In genomic region chr4:153248641-153249198, GRCh38 we compare ENCODE assay signal across 8 cellular contexts. TPM values are rescaled to one million over a fixed set of nuclear protein-coding genes. Genes with fewer than 3 reads are reported as not detected.
DNase-seq lines count a peak whose midpoint lies in the region; ATAC-seq, FAIRE-seq and TF ChIP-seq lines count a peak whose summit lies in the region.

No MANE protein-coding gene starts in this region.

- H3K4me1 Mint-ChIP-seq in CD4-positive, CD25-positive, alpha-beta regulatory T cell = peaks cover 8 to 28% (median 13%) of the 10 kb centered on the region in 4 donors
- H3K4me1 Mint-ChIP-seq in neural crest cell = peaks cover 58% of the 10 kb centered on the region

- CTCF ChIA-PET in OCI-LY7 (lab: Charles Lee; ENCODE audit: unreplicated experiment) (no interaction called here), endothelial cell of umbilical vein (lab: Charles Lee) (interaction anchor here (0.7 to 2.4 kb wide), 7 partner anchors 9 to 326 kb away, joined by 3 to 8 read pairs (median 5); no protein-coding TSS in a partner anchor)

- peak overlapping the region; percentile 69 for H3K9ac ChIP-seq in endothelial cell of umbilical vein (replicated peaks; ENCODE audit: extremely low read depth, insufficient read depth, low read length)

- intact Hi-C loops in OCI-LY7 (cut with micrococcal nuclease; ENCODE audit: unreplicated experiment) = loop anchor here (10.0 kb wide), 1 partner anchor 396 kb away; no protein-coding TSS in a partner anchor
- intact Hi-C loops in endothelial cell of umbilical vein (cut with micrococcal nuclease) = loop anchor here (1.0 kb wide), 2 partner anchors 26 to 105 kb away; no protein-coding TSS in a partner anchor

- no peaks in the 10 kb centered on the region for H3K27me3 Mint-ChIP-seq in CD4-positive, CD25-positive, alpha-beta regulatory T cell
- H3K27me3 Mint-ChIP-seq in neural crest cell (ENCODE audit: low read depth) = no peaks in the 10 kb centered on the region

- peak overlapping the region; percentile 85 to 93 (median 92) for H3K27ac Mint-ChIP-seq in CD4-positive, CD25-positive, alpha-beta regulatory T cell
- H3K27ac Mint-ChIP-seq in neural crest cell (ENCODE audit: unreplicated experiment) = peak overlapping the region; percentile 66

- no peaks in the 10 kb centered on the region for H3K9me1 ChIP-seq in endothelial cell of umbilical vein (replicated peaks; ENCODE audit: control insufficient read depth, extremely low read depth, insufficient read depth, low read length)

- no peaks in the 10 kb centered on the region for H3K36me3 ChIP-seq in CD4-positive, CD25-positive, alpha-beta regulatory T cell (ENCODE audit: control insufficient read depth, insufficient read depth, low read length)
- no peaks in the 10 kb centered on the region for H3K36me3 ChIP-seq in OCI-LY7 (ENCODE audit: insufficient read depth, low read length)
- no peaks in the 10 kb centered on the region for H3K36me3 ChIP-seq in endothelial cell of umbilical vein (ENCODE audit: control insufficient read depth in 2 of 2, extremely low read depth in 1 of 2, insufficient read depth in 2 of 2, low read length in 2 of 2)

- H3K4me2 ChIP-seq in OCI-LY7 (ENCODE audit: low read length) (peak overlapping the region; percentile 70), endothelial cell of umbilical vein (ENCODE audit: insufficient read depth, low read length) (peak overlapping the region; percentile 89)

- peaks cover 12% of the 10 kb centered on the region for H3K4me1 ChIP-seq in CD4-positive, CD25-positive, alpha-beta regulatory T cell (ENCODE audit: control insufficient read depth, insufficient read depth, low read length, poor library complexity, severe bottlenecking)
- H3K4me1 ChIP-seq in OCI-LY7 (ENCODE audit: insufficient read depth, low read length, poor library complexity, severe bottlenecking) (peaks cover 12% of the 10 kb centered on the region), endothelial cell of umbilical vein (ENCODE audit: control insufficient read depth, extremely low read depth, insufficient read depth, low read length) (peaks cover 9% of the 10 kb centered on the region)

- H3K27me3 ChIP-seq in CD4-positive, CD25-positive, alpha-beta regulatory T cell (ENCODE audit: control insufficient read depth, insufficient read depth, low read length) = no peaks in the 10 kb centered on the region
- no peaks in the 10 kb centered on the region for H3K27me3 ChIP-seq in endothelial cell of umbilical vein (ENCODE audit: control insufficient read depth in 2 of 2, insufficient read depth in 2 of 2, low read length in 2 of 2)

- H3K9me3 ChIP-seq in CD4-positive, CD25-positive, alpha-beta regulatory T cell (ENCODE audit: control insufficient read depth in 2 of 2, low read length in 2 of 2) = no peaks in the 10 kb centered on the region
- H3K9me3 ChIP-seq in OCI-LY7 (ENCODE audit: low read length) = no peaks in the 10 kb centered on the region
- no peaks in the 10 kb centered on the region for H3K9me3 ChIP-seq in endothelial cell of umbilical vein (replicated peaks; ENCODE audit: control insufficient read depth, insufficient read depth, low read length)

- no TSS peak for BruUV-seq in OCI-LY7 (replicated peaks; lab: Mats Ljungman, UMichigan)
- TSS peak; percentile 40 for BruUV-seq in endothelial cell of umbilical vein (replicated peaks; lab: Mats Ljungman, UMichigan)

- TF ChIP-seq POLR2A in endothelial cell of umbilical vein (IDR thresholded peaks at IDR 0.05; ENCODE audit: low read depth, low read length) = no peak

- FAIRE-seq in endothelial cell of umbilical vein (lab: Jason Lieb, UNC) = peak; percentile 28

- H3K4me3 ChIP-seq in CD4-positive, CD25-positive, alpha-beta regulatory T cell (ENCODE audit: low read depth, low read length) = peak overlapping the region; percentile 74
- peak overlapping the region; percentile 45 for H3K4me3 ChIP-seq in HFF-Myc (replicated peaks; ENCODE audit: low read depth, low read length)
- peak overlapping the region; percentile 68 for H3K4me3 ChIP-seq in OCI-LY7 (ENCODE audit: low read depth, low read length, poor library complexity, severe bottlenecking)
- H3K4me3 ChIP-seq in endothelial cell of umbilical vein (replicated peaks in 1 of 3; ENCODE audit: insufficient read depth in 1 of 3, low read depth in 1 of 3, low read length in 3 of 3) = peak overlapping the region; percentile 55 to 68 (median 60)

- H3K79me2 ChIP-seq in OCI-LY7 (ENCODE audit: insufficient read depth, low read depth, low read length) (no peaks in the 10 kb centered on the region), endothelial cell of umbilical vein (ENCODE audit: control insufficient read depth, insufficient read depth, low read length) (no peaks in the 10 kb centered on the region)

- H3K9me3 Mint-ChIP-seq in CD4-positive, CD25-positive, alpha-beta regulatory T cell = no peaks in the 10 kb centered on the region
- no peaks in the 10 kb centered on the region for H3K9me3 Mint-ChIP-seq in neural crest cell

- H3K4me3 Mint-ChIP-seq in CD4-positive, CD25-positive, alpha-beta regulatory T cell = peak overlapping the region; percentile 85 to 95 (median 94)
- H3K4me3 Mint-ChIP-seq in neural crest cell = peak overlapping the region; percentile 87

- H3K36me3 Mint-ChIP-seq in CD4-positive, CD25-positive, alpha-beta regulatory T cell = no peaks in the 10 kb centered on the region
- peaks cover 4% of the 10 kb centered on the region for H3K36me3 Mint-ChIP-seq in neural crest cell (ENCODE audit: low read depth)

- no peak for TF ChIP-seq CTCF in HFF-Myc (IDR thresholded peaks at IDR 0.05; ENCODE audit: low read depth, low read length, missing control alignments)
- TF ChIP-seq CTCF in OCI-LY7 (conservative IDR thresholded peaks at IDR 0.05; ENCODE audit: low read length) = peak; percentile 15; the same call in 1 of the 2 replicates
- TF ChIP-seq CTCF in endothelial cell of umbilical vein (IDR thresholded peaks at IDR 0.05; ENCODE audit: extremely low read depth in 1 of 2, insufficient read depth in 1 of 2, low read depth in 1 of 2, low read length in 2 of 2) = no peak
- no peak for TF ChIP-seq CTCF in neural crest cell (conservative IDR thresholded peaks at IDR 0.05)

- peak in 1 of 2 donors; percentile 11 for ATAC-seq in CD4-positive, CD25-positive, alpha-beta regulatory T cell (ENCODE audit: low read depth in 2 of 2)
- no peak for ATAC-seq in HG02571 (IDR thresholded peaks at IDR 0.05; ENCODE audit: unreplicated experiment)

- peak overlapping the region; percentile 90 for H2AFZ ChIP-seq in OCI-LY7 (ENCODE audit: low read length)
- H2AFZ ChIP-seq in endothelial cell of umbilical vein (ENCODE audit: low read depth, low read length) = peak overlapping the region; percentile 85

- H3K9me2 ChIP-seq in OCI-LY7 (ENCODE audit: insufficient read depth, low read length) = no peaks in the 10 kb centered on the region

- dilution Hi-C loops in endothelial cell of umbilical vein (cut with MboI; ENCODE audit: extremely low pct_ligation_motif_present, low sequenced_read_pairs) = no loop called here

- no peak for DNase-seq in CD4-positive, CD25-positive, alpha-beta regulatory T cell
- DNase-seq in HFF-Myc (ENCODE audit: extremely low read depth, low read depth) (no peak), OCI-LY7 (ENCODE audit: low spot score) (no peak), endothelial cell of umbilical vein (ENCODE audit: low read depth, low spot score) (no peak), neural crest cell (ENCODE audit: low read depth, low spot score) (no peak), NCI-H524 treated with DMSO at 0.1 percent for 48 hours (lab: John Stamatoyannopoulos, UW) (no peak), NCI-H1694 treated with DMSO at 0.1 percent for 48 hours (lab: John Stamatoyannopoulos, UW) (no peak)

- peak overlapping the region; percentile 75 for H3K27ac ChIP-seq in CD4-positive, CD25-positive, alpha-beta regulatory T cell (ENCODE audit: insufficient read depth, low read length, poor library complexity, severe bottlenecking)
- H3K27ac ChIP-seq in OCI-LY7 (ENCODE audit: low read depth, low read length, poor library complexity, severe bottlenecking) (no peak overlapping the region), endothelial cell of umbilical vein (ENCODE audit: insufficient read depth, low read depth, low read length) (peak overlapping the region; percentile 12)

- POLR2A ChIA-PET in OCI-LY7 (lab: Charles Lee) (interaction anchor here (0.5 to 0.9 kb wide), 3 partner anchors 34 to 1258 kb away, joined by 3 read pairs; no protein-coding TSS in a partner anchor), endothelial cell of umbilical vein (lab: Charles Lee) (no interaction called here)

- no peaks in the 10 kb centered on the region for H4K20me1 ChIP-seq in OCI-LY7 (ENCODE audit: insufficient read depth, low read length)
- H4K20me1 ChIP-seq in endothelial cell of umbilical vein (replicated peaks; ENCODE audit: control insufficient read depth, extremely low read depth, insufficient read depth, low read length) = no peaks in the 10 kb centered on the region

TF ChIP-seq in endothelial cell of umbilical vein, 7 proteins besides CTCF, POLR2A, EP300 and RAD21 (continues in another document):
- TF ChIP-seq GATA2 (IDR thresholded peaks at IDR 0.05; ENCODE audit: insufficient read depth, insufficient read length, low read depth, low read length) (no peak), FOS (IDR thresholded peaks at IDR 0.05; ENCODE audit: borderline replicate concordance, insufficient read depth, low read length) (no peak), MYC (IDR thresholded peaks at IDR 0.05; ENCODE audit: low read depth, low read length) (no peak), POLR2AphosphoS5 (IDR thresholded peaks at IDR 0.05; ENCODE audit: insufficient read depth, low read depth, low read length) (no peak), EZH2 (IDR thresholded peaks at IDR 0.05; ENCODE audit: borderline replicate concordance, low read depth, low read length, severe bottlenecking) (no peak)
- TF ChIP-seq, protein P1, sequence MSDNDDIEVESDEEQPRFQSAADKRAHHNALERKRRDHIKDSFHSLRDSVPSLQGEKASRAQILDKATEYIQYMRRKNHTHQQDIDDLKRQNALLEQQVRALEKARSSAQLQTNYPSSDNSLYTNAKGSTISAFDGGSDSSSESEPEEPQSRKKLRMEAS (IDR thresholded peaks at IDR 0.05; ENCODE audit: insufficient read depth, insufficient read length) = no peak

RNA-seq across cellular contexts. Expression of gene TRIM2, which starts 44.5 kb away (rescaled TPM):
- 3.8 TPM for total RNA-seq in CD4-positive, CD25-positive, alpha-beta regulatory T cell
- 1 to 10 TPM in 2 of 4 donors, under 1 TPM in 2; 0.56 to 1.1 (median 0.85) TPM for polyA plus RNA-seq in CD4-positive, CD25-positive, alpha-beta regulatory T cell
- total RNA-seq in OCI-LY7 (2014; rRNA removed; shearing (Covaris generic)) = 0.06 and 0.46 TPM in 2 replicates
- total RNA-seq in OCI-LY7 (2022) (0.29 TPM in 1 of 2 replicates, not detected in the other), endothelial cell of umbilical vein (16.4 and 19.7 TPM in 2 replicates), neural crest cell (105 and 106 TPM in 2 replicates)
- polyA plus RNA-seq in endothelial cell of umbilical vein = 6.8 TPM in 2 replicates
- polyA plus RNA-seq in endothelial cell of umbilical vein (2011; cell fraction: cytosol; rRNA removed) = 3.7 and 4.9 TPM in 2 replicates
- polyA plus RNA-seq in endothelial cell of umbilical vein (2011; cell fraction: nucleus; rRNA removed) = 9.4 and 12.4 TPM in 2 replicates
- polyA plus RNA-seq in endothelial cell of umbilical vein (2012) = 1.9 and 4.7 TPM in 2 replicates
- polyA minus RNA-seq in endothelial cell of umbilical vein = 35.6 and 40.0 TPM in 2 replicates
- 7.2 TPM for polyA minus RNA-seq in endothelial cell of umbilical vein (2011; cell fraction: cytosol; rRNA and poly(A)+ RNA removed)
- 18.8 and 19.6 TPM in 2 replicates for polyA minus RNA-seq in endothelial cell of umbilical vein (2011; cell fraction: nucleus; rRNA and poly(A)+ RNA removed)
